In genomic region chr17:79990051-79990592, GRCh38 we compare ENCODE assay signal across 22 cellular contexts. TPM values are rescaled to one million over a fixed set of nuclear protein-coding genes. Genes with fewer than 3 reads are reported as not detected.
DNase-seq lines count a peak whose midpoint lies in the region; ATAC-seq, FAIRE-seq and TF ChIP-seq lines count a peak whose summit lies in the region.
"Had no signal": no experiment of that assay in that cellular context is flagged by ENCODE, and none has a peak within 500 bp of the region (broad histone marks: within the 10 kb centered on the region; RNA-seq: fewer than 3 reads in every experiment).

No MANE protein-coding gene starts in this region.

- no peaks in the 10 kb centered on the region for H3K27me3 Mint-ChIP-seq in activated CD4-positive, alpha-beta T cell treated with anti-CD3 and anti-CD28 coated beads for 36 hours
- H3K27me3 Mint-ChIP-seq in glutamatergic neuron (ENCODE audit: unreplicated experiment): peaks cover 10% of the 10 kb centered on the region
- H3K27me3 Mint-ChIP-seq: stimulated activated naive CD8-positive, alpha-beta T cell treated with anti-CD3 and anti-CD28 coated beads, Interleukin-15, amount 100 ng/mL, for 72 hours had no signal

- H3K27me3 ChIP-seq in ovary: no peaks in the 10 kb centered on the region
- H3K27me3 ChIP-seq: BE2C had no signal

- H3K9me3 Mint-ChIP-seq in activated CD4-positive, alpha-beta T cell treated with anti-CD3 and anti-CD28 coated beads for 36 hours (ENCODE audit: low read depth): no peaks in the 10 kb centered on the region
- peaks cover 5% of the 10 kb centered on the region for H3K9me3 Mint-ChIP-seq in glutamatergic neuron (ENCODE audit: unreplicated experiment)
- H3K9me3 Mint-ChIP-seq: IgD-negative memory B cell; stimulated activated naive CD8-positive, alpha-beta T cell treated with anti-CD3 and anti-CD28 coated beads, Interleukin-15, amount 100 ng/mL, for 72 hours had no signal

- peak overlapping the region in 1 of 2 donors; percentile 90 for H3K27ac ChIP-seq in ovary

- H3K9me3 ChIP-seq in ovary: no peaks in the 10 kb centered on the region
- H3K9me3 ChIP-seq: BE2C had no signal

- TF ChIP-seq POLR2A in ovary (IDR thresholded peaks at IDR 0.05) (no peak), H54 (IDR thresholded peaks at IDR 0.05; ENCODE audit: low read depth, low read length) (no peak)

- H3K4me1 ChIP-seq in ovary (ENCODE audit: insufficient read depth): peaks cover 62% of the 10 kb centered on the region

- H3K36me3 ChIP-seq in ovary: no peaks in the 10 kb centered on the region
- H3K36me3 ChIP-seq: BE2C had no signal

- H3K4me3 Mint-ChIP-seq in activated CD4-positive, alpha-beta T cell treated with anti-CD3 and anti-CD28 coated beads for 36 hours: no peak overlapping the region
- peak overlapping the region; percentile 14 for H3K4me3 Mint-ChIP-seq in glutamatergic neuron (ENCODE audit: unreplicated experiment)

- H3K27ac Mint-ChIP-seq in activated CD4-positive, alpha-beta T cell treated with anti-CD3 and anti-CD28 coated beads for 36 hours: no peak overlapping the region
- H3K27ac Mint-ChIP-seq in glutamatergic neuron (ENCODE audit: unreplicated experiment): peak overlapping the region; percentile 88
- H3K27ac Mint-ChIP-seq: IgD-negative memory B cell; stimulated activated naive CD8-positive, alpha-beta T cell treated with anti-CD3 and anti-CD28 coated beads, Interleukin-15, amount 100 ng/mL, for 72 hours had no signal

- peaks cover 30% of the 10 kb centered on the region for H3K4me1 Mint-ChIP-seq in activated CD4-positive, alpha-beta T cell treated with anti-CD3 and anti-CD28 coated beads for 36 hours
- H3K4me1 Mint-ChIP-seq in glutamatergic neuron (ENCODE audit: low read depth, unreplicated experiment): peaks cover 51% of the 10 kb centered on the region

- H3K4me3 ChIP-seq in ovary: no peak overlapping the region

- ATAC-seq in activated CD4-positive, alpha-beta T cell treated with anti-CD3 and anti-CD28 coated beads for 36 hours: no peak
- ATAC-seq in omental fat pad (ENCODE audit: low FRiP score): no peak
- ATAC-seq: stimulated activated naive CD8-positive, alpha-beta T cell treated with anti-CD3 and anti-CD28 coated beads, Interleukin-15, amount 100 ng/mL, for 72 hours had no signal

- TF ChIP-seq CTCF in glutamatergic neuron (IDR thresholded peaks at IDR 0.05; ENCODE audit: partially characterized antibody, unreplicated experiment) (no peak), ovary (IDR thresholded peaks at IDR 0.05) (no peak), omental fat pad (IDR thresholded peaks at IDR 0.05) (no peak)

- TF ChIP-seq EP300 in ovary (IDR thresholded peaks at IDR 0.05): no peak

- 50 to 53% (median 51%) methylated on average over 17 to 21 of the region's 21 CpGs for WGBS in ovary, 3 donors

- POLR2A ChIA-PET in activated CD4-positive, alpha-beta T cell treated with anti-CD3 and anti-CD28 coated beads for 36 hours (lab: Charles Lee): no interaction called here

- intact Hi-C loops in activated CD4-positive, alpha-beta T cell treated with anti-CD3 and anti-CD28 coated beads for 36 hours (cut with DNase I, micrococcal nuclease): loop anchor here (2.0 to 10.0 kb wide), 6 partner anchors 55 to 1215 kb away; partner anchors contain the start of gene CBX4 (in 1 of the 2)
- intact Hi-C loops in ovary (cut with DNase I): loop anchor here in 3 of 4 donors (2.0 to 5.0 kb wide), 3 partner anchors 148 to 199 kb away; no protein-coding TSS in a partner anchor

- H3K36me3 Mint-ChIP-seq in activated CD4-positive, alpha-beta T cell treated with anti-CD3 and anti-CD28 coated beads for 36 hours (ENCODE audit: low read depth): peaks cover 5% of the 10 kb centered on the region
- H3K36me3 Mint-ChIP-seq in glutamatergic neuron (ENCODE audit: unreplicated experiment): peaks cover 5% of the 10 kb centered on the region
- H3K36me3 Mint-ChIP-seq: IgD-negative memory B cell had no signal

- FAIRE-seq in H54 (lab: Jason Lieb, UNC): no peak
- FAIRE-seq: G401.6, H1 had no signal

- peak; percentile 5 for DNase-seq in activated CD4-positive, alpha-beta T cell treated with anti-CD3 and anti-CD28 coated beads for 36 hours
- no peak for DNase-seq in activated CD4-positive, alpha-beta T cell treated with anti-CD3 and anti-CD28 coated beads, Interleukin-2, amount 50 U/mL, for 1 hour
- peak; percentile 20 for DNase-seq in RPMI8226
- no peak for DNase-seq in glutamatergic neuron
- peak in 4 of 5 donors; percentile 51 to 63 (median 58) for DNase-seq in ovary
- DNase-seq in omental fat pad (ENCODE audit: low spot score): no peak
- DNase-seq in H54 (ENCODE audit: insufficient read length, low spot score): no peak
- no peak for DNase-seq in HuH-7 (ENCODE audit: low spot score)
- DNase-seq: activated CD4-positive, alpha-beta T cell treated with anti-CD3 and anti-CD28 coated beads for 48 hours; activated CD8-positive, alpha-beta memory T cell treated with anti-CD3 and anti-CD28 coated beads, Interleukin-2, amount 50 U/mL, for 48 hours; anterior cingulate cortex; BE2C; effector memory CD4-positive, alpha-beta T cell; MM.1S; NCI-H146; NCI-H2171 treated with DMSO at 0.1 percent for 48 hours; NCI-H82; stimulated activated CD4-positive, alpha-beta T cell treated with anti-CD3 and anti-CD28 coated beads, Interleukin-4, amount 100 ng/mL, for 1 hour; stimulated activated naive CD8-positive, alpha-beta T cell treated with anti-CD3 and anti-CD28 coated beads, Interleukin-15, amount 100 ng/mL, for 72 hours had no signal

- CTCF ChIA-PET in activated CD4-positive, alpha-beta T cell treated with anti-CD3 and anti-CD28 coated beads for 36 hours (lab: Charles Lee): interaction anchor here (0.6 to 1.6 kb wide), 4 partner anchors 18 to 589 kb away, joined by 3 to 5 read pairs (median 3); no protein-coding TSS in a partner anchor

RNA-seq across cellular contexts. Expression of gene TBC1D16, which starts 45.5 kb away (rescaled TPM):
- 10 to 100 TPM in 1 of 2 experiments, 1 to 10 TPM in 1; 8.3 to 10.4 TPM for total RNA-seq in activated CD4-positive, alpha-beta T cell treated with anti-CD3 and anti-CD28 coated beads for 36 hours
- total RNA-seq in glutamatergic neuron (ENCODE audit: unreplicated experiment) (197 TPM), ovary (10 to 100 TPM in 6 of 7 donors, 1 to 10 TPM in 1; 9.3 to 40.5 (median 29.3) TPM), omental fat pad (10 to 100 TPM; 46.1 to 97.9 (median 65.3) TPM)
- 10 to 100 TPM in 1 of 2 donors, 1 to 10 TPM in 1; 9.9 to 11.9 TPM for polyA plus RNA-seq in ovary

RNA-seq across cellular contexts. Expression of gene CCDC40, which starts 46.3 kb away (rescaled TPM):
- total RNA-seq in activated CD4-positive, alpha-beta T cell treated with anti-CD3 and anti-CD28 coated beads for 36 hours: under 1 TPM; 0.56 to 0.57 TPM
- total RNA-seq in glutamatergic neuron (ENCODE audit: unreplicated experiment) (25.3 TPM), ovary (10 to 100 TPM in 1 of 7 donors, 1 to 10 TPM in 6; 3.7 to 27.8 (median 6.0) TPM), omental fat pad (1 to 10 TPM; 3.5 to 8.8 (median 5.3) TPM)
- polyA plus RNA-seq in ovary: 1 to 10 TPM; 1.5 to 6.3 TPM
- polyA plus RNA-seq: IgD-negative memory B cell had no signal

Comparison
In these comparisons a context has a peak if more than half of its experiments do, and no peak if none do; other contexts are left out.
1. DNase-seq: peak in activated CD4-positive, alpha-beta T cell treated with anti-CD3 and anti-CD28 coated beads for 36 hours (single experiment), RPMI8226 (single experiment) and ovary (4 of 5); none in activated CD4-positive, alpha-beta T cell treated with anti-CD3 and anti-CD28 coated beads, Interleukin-2, amount 50 U/mL, for 1 hour (single experiment), glutamatergic neuron (single experiment), omental fat pad (single experiment), H54 (single experiment) and HuH-7 (single experiment).